Comparison of ENCODE assay signal across 35 cellular contexts in the genomic region with DNA sequence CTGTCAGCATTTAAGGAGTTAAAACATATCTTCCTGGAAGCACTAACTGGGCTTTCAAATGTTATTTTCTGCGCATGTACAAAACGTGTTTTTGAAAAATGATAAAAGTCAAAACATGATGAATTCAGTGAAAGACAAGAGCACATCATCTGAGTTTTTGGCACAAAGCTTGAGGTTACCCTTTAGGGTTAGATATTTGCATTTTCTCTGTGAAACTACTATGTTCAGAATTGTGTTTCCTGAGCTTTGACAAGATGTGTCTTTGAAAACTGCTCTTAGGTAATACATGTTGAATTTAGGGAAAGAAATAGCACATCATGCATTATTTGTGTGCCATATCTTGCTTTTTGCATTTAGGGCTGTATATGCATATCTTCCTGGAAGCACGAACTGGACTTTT.
"Had no signal": no experiment of that assay in that cellular context is flagged by ENCODE, and none has a peak within 500 bp of the region (broad histone marks: within the 10 kb centered on the region; RNA-seq: fewer than 3 reads in every experiment).

No MANE protein-coding gene starts in this region.

- H3K36me3 ChIP-seq: MG63 had no signal

- DNase-seq: Kasumi-1, MG63, MM.1S, MV-4-11, NCI-H1048, NCI-H1092, NCI-H1092 treated with DMSO at 0.1 percent for 48 hours, NCI-H1105, NCI-H1105 treated with DMSO at 0.1 percent for 48 hours, NCI-H1417, NCI-H1417 treated with DMSO at 0.1 percent for 48 hours, NCI-H1436, NCI-H1436 treated with DMSO at 0.1 percent for 48 hours, NCI-H146, NCI-H1694, NCI-H1694 treated with DMSO at 0.1 percent for 48 hours, NCI-H187, NCI-H187 treated with DMSO at 0.1 percent for 48 hours, NCI-H1930, NCI-H2029, NCI-H2029 treated with DMSO at 0.1 percent for 48 hours, NCI-H2081, NCI-H2081 treated with DMSO at 0.1 percent for 48 hours, NCI-H2107, NCI-H2171, NCI-H2171 treated with DMSO at 0.1 percent for 48 hours, NCI-H2227 treated with DMSO at 0.1 percent for 48 hours, NCI-H226, NCI-H345, NCI-H446, NCI-H446 treated with DMSO at 0.1 percent for 48 hours, NCI-H510A, NCI-H510A treated with DMSO at 0.1 percent for 48 hours, NCI-H524, NCI-H524 treated with DMSO at 0.1 percent for 48 hours had no signal

- H3K27me3 ChIP-seq: MG63 had no signal

- H3K9me3 ChIP-seq: MG63 had no signal

- H3K4me3 ChIP-seq: MG63 had no signal
